8 cellular contexts compared by ENCODE assay signal in genomic region chr13:30743319-30744055, GRCh38. TPM values are rescaled to one million over a fixed set of nuclear protein-coding genes. Genes with fewer than 3 reads are reported as not detected.
DNase-seq lines count a peak whose midpoint lies in the region; ATAC-seq and TF ChIP-seq lines count a peak whose summit lies in the region.

No MANE protein-coding gene starts in this region.

- no peak for TF ChIP-seq CTCF in stomach (IDR thresholded peaks at IDR 0.05)

- H3K4me3 ChIP-seq in right cardiac atrium (ENCODE audit: low read length) (no peak overlapping the region), stomach (no peak overlapping the region)

- H3K27ac ChIP-seq in right cardiac atrium (ENCODE audit: low read length) (peak overlapping the region; percentile 5), stomach (peak overlapping the region; percentile 74 to 84 (median 79))

- TF ChIP-seq POLR2A in stomach (IDR thresholded peaks at IDR 0.05) = no peak

- peaks cover 60% of the 10 kb centered on the region for H3K4me1 Mint-ChIP-seq in activated CD4-positive, alpha-beta T cell treated with anti-CD3 and anti-CD28 coated beads for 36 hours
- H3K4me1 Mint-ChIP-seq in activated CD4-positive, alpha-beta memory T cell treated with anti-CD3 and anti-CD28 coated beads, Interleukin-2, amount 10 ng/mL, durations not matched to agents 7 days and 5 days = peaks cover 72% of the 10 kb centered on the region

- peaks cover 8% of the 10 kb centered on the region for H3K4me1 ChIP-seq in right cardiac atrium (ENCODE audit: control insufficient read depth, insufficient read depth, low read length)
- H3K4me1 ChIP-seq in stomach = peaks cover 22 to 81% (median 29%) of the 10 kb centered on the region in 4 donors

- H3K27me3 ChIP-seq in right cardiac atrium (ENCODE audit: control insufficient read depth, insufficient read depth) = no peaks in the 10 kb centered on the region
- no peaks in the 10 kb centered on the region for H3K27me3 ChIP-seq in stomach

- no peaks in the 10 kb centered on the region for H3K36me3 ChIP-seq in stomach

- peak; percentile 38 for DNase-seq in activated CD4-positive, alpha-beta T cell treated with anti-CD3 and anti-CD28 coated beads for 36 hours
- DNase-seq in activated CD4-positive, alpha-beta T cell treated with anti-CD3 and anti-CD28 coated beads, Interleukin-2, amount 50 U/mL, for 4 hours = no peak
- no peak for DNase-seq in activated CD4-positive, alpha-beta memory T cell treated with anti-CD3 and anti-CD28 coated beads, Interleukin-2, amount 10 ng/mL, durations not matched to agents 7 days and 5 days
- DNase-seq in right cardiac atrium (peak in 2 of 3 donors; percentile 39 to 68), stomach (peak; percentile 29), NCI-H345 (lab: John Stamatoyannopoulos, UW) (no peak), NCI-H82 (lab: John Stamatoyannopoulos, UW) (no peak)
- DNase-seq in stimulated activated CD4-positive, alpha-beta T cell treated with anti-CD3 and anti-CD28 coated beads, Interleukin-12 subunit alpha, Interleukin-12 subunit beta, amount 100 ng/mL, for 4 hours = no peak

- peaks cover 7% of the 10 kb centered on the region for H3K27me3 Mint-ChIP-seq in activated CD4-positive, alpha-beta T cell treated with anti-CD3 and anti-CD28 coated beads for 36 hours
- no peaks in the 10 kb centered on the region for H3K27me3 Mint-ChIP-seq in activated CD4-positive, alpha-beta memory T cell treated with anti-CD3 and anti-CD28 coated beads, Interleukin-2, amount 10 ng/mL, durations not matched to agents 7 days and 5 days

- peak overlapping the region; percentile 44 for H3K27ac Mint-ChIP-seq in activated CD4-positive, alpha-beta T cell treated with anti-CD3 and anti-CD28 coated beads for 36 hours
- H3K27ac Mint-ChIP-seq in activated CD4-positive, alpha-beta memory T cell treated with anti-CD3 and anti-CD28 coated beads, Interleukin-2, amount 10 ng/mL, durations not matched to agents 7 days and 5 days = peak overlapping the region; percentile 92

- H3K9me3 ChIP-seq in right cardiac atrium (ENCODE audit: control insufficient read depth, low read length) (no peaks in the 10 kb centered on the region), stomach (no peaks in the 10 kb centered on the region)

- peak; percentile 14 for TF ChIP-seq EP300 in stomach (IDR thresholded peaks at IDR 0.05)

- 55% methylated on average over 4 of the region's 4 CpGs for WGBS in right cardiac atrium
- 37 to 52% (median 50%) methylated on average over 4 of the region's 4 CpGs for WGBS in stomach, 5 donors

- CTCF ChIA-PET in activated CD4-positive, alpha-beta T cell treated with anti-CD3 and anti-CD28 coated beads for 36 hours (lab: Charles Lee) = interaction anchor here (1.1 kb wide), 2 partner anchors 10 to 123 kb away, joined by 3 read pairs; no protein-coding TSS in a partner anchor
- CTCF ChIA-PET in activated CD4-positive, alpha-beta memory T cell treated with anti-CD3 and anti-CD28 coated beads, Interleukin-2, amount 10 ng/mL, durations not matched to agents 7 days and 5 days (lab: Charles Lee) = interaction anchor here (1.1 to 1.3 kb wide), 3 partner anchors 10 to 301 kb away, joined by 3 to 4 read pairs (median 4); no protein-coding TSS in a partner anchor

- H3K4me3 Mint-ChIP-seq in activated CD4-positive, alpha-beta T cell treated with anti-CD3 and anti-CD28 coated beads for 36 hours = no peak overlapping the region
- H3K4me3 Mint-ChIP-seq in activated CD4-positive, alpha-beta memory T cell treated with anti-CD3 and anti-CD28 coated beads, Interleukin-2, amount 10 ng/mL, durations not matched to agents 7 days and 5 days = peak overlapping the region; percentile 32

- H3K9me3 Mint-ChIP-seq in activated CD4-positive, alpha-beta T cell treated with anti-CD3 and anti-CD28 coated beads for 36 hours (ENCODE audit: low read depth) = no peaks in the 10 kb centered on the region
- H3K9me3 Mint-ChIP-seq in activated CD4-positive, alpha-beta memory T cell treated with anti-CD3 and anti-CD28 coated beads, Interleukin-2, amount 10 ng/mL, durations not matched to agents 7 days and 5 days = no peaks in the 10 kb centered on the region

- POLR2A ChIA-PET in activated CD4-positive, alpha-beta T cell treated with anti-CD3 and anti-CD28 coated beads for 36 hours (lab: Charles Lee) = interaction anchor here (0.6 kb wide), 1 partner anchor 8 kb away, joined by 9 read pairs; the partner anchor contains the start of gene ALOX5AP
- POLR2A ChIA-PET in activated CD4-positive, alpha-beta memory T cell treated with anti-CD3 and anti-CD28 coated beads, Interleukin-2, amount 10 ng/mL, durations not matched to agents 7 days and 5 days (lab: Charles Lee) = interaction anchor here (0.7 to 2.6 kb wide), 14 partner anchors 10 to 808 kb away, joined by 3 to 25 read pairs (median 4); partner anchors contain the start of genes HMGB1 and USPL1

- no peak for ATAC-seq in activated CD4-positive, alpha-beta T cell treated with anti-CD3 and anti-CD28 coated beads for 36 hours
- peak; percentile 79 to 86 for ATAC-seq in right cardiac atrium

- intact Hi-C loops in activated CD4-positive, alpha-beta T cell treated with anti-CD3 and anti-CD28 coated beads for 36 hours (cut with DNase I, micrococcal nuclease) = loop anchor here (1.0 to 10.0 kb wide), 14 partner anchors 31 to 597 kb away; partner anchors contain the start of genes USPL1 (in 2 of the 2), HMGB1 (in 1 of the 2) and KATNAL1 (in 1 of the 2)
- intact Hi-C loops in right cardiac atrium (cut with DNase I) = no loop called here
- intact Hi-C loops in stomach (cut with DNase I; ENCODE audit: low total_unique reads) = no loop called here

- peaks cover 19% of the 10 kb centered on the region for H3K36me3 Mint-ChIP-seq in activated CD4-positive, alpha-beta T cell treated with anti-CD3 and anti-CD28 coated beads for 36 hours (ENCODE audit: low read depth)
- peaks cover 71% of the 10 kb centered on the region for H3K36me3 Mint-ChIP-seq in activated CD4-positive, alpha-beta memory T cell treated with anti-CD3 and anti-CD28 coated beads, Interleukin-2, amount 10 ng/mL, durations not matched to agents 7 days and 5 days (ENCODE audit: low read depth)

RNA-seq across cellular contexts. Expression of gene ALOX5AP, which starts 8.1 kb away (rescaled TPM):
- 10 to 100 TPM; 24.9 to 29.6 TPM for total RNA-seq in activated CD4-positive, alpha-beta T cell treated with anti-CD3 and anti-CD28 coated beads for 36 hours
- 100 to 1,000 TPM; 230 to 238 TPM for total RNA-seq in activated CD4-positive, alpha-beta memory T cell treated with anti-CD3 and anti-CD28 coated beads, Interleukin-2, amount 10 ng/mL, durations not matched to agents 7 days and 5 days
- 10 to 100 TPM in 1 of 4 donors, 1 to 10 TPM in 3; 3.3 to 12.4 (median 8.2) TPM for total RNA-seq in right cardiac atrium
- 1.9 TPM for polyA plus RNA-seq in right cardiac atrium
- 1 to 10 TPM; 1.3 to 9.5 (median 2.9) TPM for total RNA-seq in stomach
- polyA plus RNA-seq in stomach = 10 to 100 TPM in 2 of 3 donors, 1 to 10 TPM in 1; 7.4 to 36.4 (median 30.2) TPM

Comparison
In these comparisons a context has a peak if more than half of its experiments do, and no peak if none do; other contexts are left out.
1. DNase-seq: peak in activated CD4-positive, alpha-beta T cell treated with anti-CD3 and anti-CD28 coated beads for 36 hours (single experiment), right cardiac atrium (2 of 3) and stomach (single experiment); none in activated CD4-positive, alpha-beta T cell treated with anti-CD3 and anti-CD28 coated beads, Interleukin-2, amount 50 U/mL, for 4 hours (0 of 2), activated CD4-positive, alpha-beta memory T cell treated with anti-CD3 and anti-CD28 coated beads, Interleukin-2, amount 10 ng/mL, durations not matched to agents 7 days and 5 days (single experiment), NCI-H345 (single experiment), NCI-H82 (single experiment) and stimulated activated CD4-positive, alpha-beta T cell treated with anti-CD3 and anti-CD28 coated beads, Interleukin-12 subunit alpha, Interleukin-12 subunit beta, amount 100 ng/mL, for 4 hours (single experiment).
2. RNA of gene ALOX5AP, which starts 8.1 kb away (total RNA-seq): 230 to 238 TPM in activated CD4-positive, alpha-beta memory T cell treated with anti-CD3 and anti-CD28 coated beads, Interleukin-2, amount 10 ng/mL, durations not matched to agents 7 days and 5 days; 24.9 to 29.6 TPM in activated CD4-positive, alpha-beta T cell treated with anti-CD3 and anti-CD28 coated beads for 36 hours, 3.3 to 12.4 TPM in right cardiac atrium and 1.3 to 9.5 TPM in stomach; every median in the first group is over 4 times any median in the second.
3. intact Hi-C loops: an anchor here in activated CD4-positive, alpha-beta T cell treated with anti-CD3 and anti-CD28 coated beads for 36 hours (1.0 to 10.0 kb wide); none called in right cardiac atrium and stomach.